2 cellular contexts compared by ENCODE assay signal in the genomic region with DNA sequence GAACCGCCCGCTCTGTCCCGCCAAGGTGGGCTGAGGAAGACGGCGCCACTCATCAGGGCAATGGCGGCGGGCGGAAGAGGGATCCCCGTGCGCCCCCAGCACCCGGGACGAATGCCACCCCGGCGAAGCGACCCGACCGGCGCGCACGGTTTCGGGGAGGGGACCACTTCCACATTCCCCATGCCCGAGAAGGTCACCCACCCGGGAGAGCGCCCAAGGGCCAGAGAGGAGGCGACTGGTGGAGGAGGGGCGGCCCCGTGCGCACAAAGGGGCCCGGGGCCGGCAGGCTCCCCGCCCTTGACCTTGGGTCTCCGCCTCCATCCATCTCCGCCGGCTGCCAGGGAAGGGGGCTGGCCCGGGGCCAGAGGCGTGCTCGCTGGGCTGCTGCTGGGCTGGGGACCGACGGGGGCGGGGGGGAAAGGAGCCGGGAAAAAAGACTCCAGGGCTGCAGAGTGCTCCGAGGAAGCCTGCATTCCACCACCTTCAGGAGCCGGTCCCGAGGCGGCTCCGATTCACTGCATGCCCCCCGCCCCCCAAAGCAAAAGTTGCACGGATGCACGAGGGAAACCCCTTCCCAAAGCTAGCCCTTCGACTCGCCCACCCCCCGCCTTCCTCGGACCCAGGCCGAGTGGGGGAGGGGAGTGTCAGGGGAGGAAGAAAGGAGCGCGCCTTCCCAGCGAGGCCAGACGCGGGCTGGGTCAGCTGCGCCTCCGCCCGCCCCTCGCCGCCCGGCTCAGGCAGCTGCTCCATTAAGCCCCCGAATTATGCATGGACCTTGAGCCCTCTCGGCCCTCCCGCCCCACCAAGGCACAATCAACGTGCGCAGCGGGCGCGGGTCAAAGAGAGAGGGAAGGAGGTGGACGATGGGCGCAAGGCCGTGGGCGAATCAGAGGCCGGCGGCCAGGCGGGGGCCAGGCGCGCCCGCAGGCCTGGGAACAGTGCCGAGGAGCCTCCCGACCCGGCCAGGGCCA.
TF ChIP-seq lines count a peak whose summit lies in the region.

No MANE protein-coding gene starts in this region.

TF ChIP-seq in H1, 55 proteins besides CTCF, POLR2A, EP300 and RAD21 (continued from another document and continues in another):
- TF ChIP-seq ASH2L (IDR thresholded peaks at IDR 0.05; ENCODE audit: low read length) = peak; percentile 95
- TF ChIP-seq, protein P1, sequence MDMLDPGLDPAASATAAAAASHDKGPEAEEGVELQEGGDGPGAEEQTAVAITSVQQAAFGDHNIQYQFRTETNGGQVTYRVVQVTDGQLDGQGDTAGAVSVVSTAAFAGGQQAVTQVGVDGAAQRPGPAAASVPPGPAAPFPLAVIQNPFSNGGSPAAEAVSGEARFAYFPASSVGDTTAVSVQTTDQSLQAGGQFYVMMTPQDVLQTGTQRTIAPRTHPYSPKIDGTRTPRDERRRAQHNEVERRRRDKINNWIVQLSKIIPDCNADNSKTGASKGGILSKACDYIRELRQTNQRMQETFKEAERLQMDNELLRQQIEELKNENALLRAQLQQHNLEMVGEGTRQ (IDR thresholded peaks at IDR 0.05; ENCODE audit: low read length) = no peak
- 0 out of 2 replicates have a peak, but pooled peaks have one; percentile 11 for TF ChIP-seq SP1 (IDR thresholded peaks at IDR 0.05; ENCODE audit: low read depth, low read length)
- no peak; the same call in 1 of the 2 replicates for TF ChIP-seq KDM1A (IDR thresholded peaks at IDR 0.05; ENCODE audit: borderline replicate concordance, low read length)
- TF ChIP-seq, protein P2, sequence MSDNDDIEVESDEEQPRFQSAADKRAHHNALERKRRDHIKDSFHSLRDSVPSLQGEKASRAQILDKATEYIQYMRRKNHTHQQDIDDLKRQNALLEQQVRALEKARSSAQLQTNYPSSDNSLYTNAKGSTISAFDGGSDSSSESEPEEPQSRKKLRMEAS (IDR thresholded peaks at IDR 0.05) = peak; percentile 73
- no peak; the same call in 1 of the 2 replicates for TF ChIP-seq TCF12 (IDR thresholded peaks at IDR 0.05; ENCODE audit: low read depth, low read length)
- TF ChIP-seq CTBP2 (IDR thresholded peaks at IDR 0.05; ENCODE audit: borderline replicate concordance, insufficient read depth, insufficient read length, low read length) = peak; percentile 75
- TF ChIP-seq RBBP5 (IDR thresholded peaks at IDR 0.05; ENCODE audit: borderline replicate concordance, low read depth, low read length) = peak; percentile 85; the same call in 1 of the 2 replicates
- TF ChIP-seq CREB1 (IDR thresholded peaks at IDR 0.05) = peak; percentile 43; the same call in 1 of the 2 replicates
- no peak for TF ChIP-seq SRF (IDR thresholded peaks at IDR 0.05; ENCODE audit: low read depth, low read length)
- TF ChIP-seq SIX5 (IDR thresholded peaks at IDR 0.05; ENCODE audit: low read depth, low read length) = no peak
- TF ChIP-seq RNF2 (IDR thresholded peaks at IDR 0.05; ENCODE audit: borderline replicate concordance, low read depth, low read length, missing control alignments, poor library complexity, severe bottlenecking) = no peak
- peak; percentile 55 for TF ChIP-seq TAF1 (IDR thresholded peaks at IDR 0.05; ENCODE audit: low read depth, low read length)
- TF ChIP-seq SP2 (IDR thresholded peaks at IDR 0.05; ENCODE audit: low read length) = no peak
- TF ChIP-seq EGR1 (IDR thresholded peaks at IDR 0.05; ENCODE audit: borderline replicate concordance, low read depth, low read length) = peak; percentile 18; the same call in 1 of the 2 replicates
- TF ChIP-seq, protein P3, sequence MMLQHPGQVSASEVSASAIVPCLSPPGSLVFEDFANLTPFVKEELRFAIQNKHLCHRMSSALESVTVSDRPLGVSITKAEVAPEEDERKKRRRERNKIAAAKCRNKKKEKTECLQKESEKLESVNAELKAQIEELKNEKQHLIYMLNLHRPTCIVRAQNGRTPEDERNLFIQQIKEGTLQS (IDR thresholded peaks at IDR 0.05; ENCODE audit: insufficient read depth, low read depth, low read length) = no peak
- no peak for TF ChIP-seq POU5F1 (IDR thresholded peaks at IDR 0.05; ENCODE audit: low read depth, low read length)
- TF ChIP-seq SIRT6 (IDR thresholded peaks at IDR 0.05; ENCODE audit: low read length) = no peak
- no peak for TF ChIP-seq KDM5A (IDR thresholded peaks at IDR 0.05; ENCODE audit: low read length)
- no peak for TF ChIP-seq TAF7 (optimal IDR thresholded peaks at IDR 0.05; ENCODE audit: borderline replicate concordance, low read depth, low read length)
- no peak for TF ChIP-seq SUZ12 (IDR thresholded peaks at IDR 0.05; ENCODE audit: low read length)
- TF ChIP-seq RFX5 (IDR thresholded peaks at IDR 0.05; ENCODE audit: borderline replicate concordance, low read depth, low read length) = no peak
- no peak for TF ChIP-seq BCL11A (IDR thresholded peaks at IDR 0.05; ENCODE audit: low read depth in 2 of 2, low read length in 2 of 2)
- TF ChIP-seq PHF8 (conservative IDR thresholded peaks at IDR 0.05; ENCODE audit: low read depth, low read length) = peak; percentile 68
- TF ChIP-seq, protein P4, sequence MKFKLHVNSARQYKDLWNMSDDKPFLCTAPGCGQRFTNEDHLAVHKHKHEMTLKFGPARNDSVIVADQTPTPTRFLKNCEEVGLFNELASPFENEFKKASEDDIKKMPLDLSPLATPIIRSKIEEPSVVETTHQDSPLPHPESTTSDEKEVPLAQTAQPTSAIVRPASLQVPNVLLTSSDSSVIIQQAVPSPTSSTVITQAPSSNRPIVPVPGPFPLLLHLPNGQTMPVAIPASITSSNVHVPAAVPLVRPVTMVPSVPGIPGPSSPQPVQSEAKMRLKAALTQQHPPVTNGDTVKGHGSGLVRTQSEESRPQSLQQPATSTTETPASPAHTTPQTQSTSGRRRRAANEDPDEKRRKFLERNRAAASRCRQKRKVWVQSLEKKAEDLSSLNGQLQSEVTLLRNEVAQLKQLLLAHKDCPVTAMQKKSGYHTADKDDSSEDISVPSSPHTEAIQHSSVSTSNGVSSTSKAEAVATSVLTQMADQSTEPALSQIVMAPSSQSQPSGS (IDR thresholded peaks at IDR 0.05; ENCODE audit: low read length) = no peak
- no peak for TF ChIP-seq CBX5 (IDR thresholded peaks at IDR 0.05; ENCODE audit: low read depth, low read length)
- TF ChIP-seq CBX8 (IDR thresholded peaks at IDR 0.05; ENCODE audit: borderline replicate concordance, low read depth, low read length) = no peak
- no peak for TF ChIP-seq JUND (IDR thresholded peaks at IDR 0.05; ENCODE audit: low read length)
- no peak for TF ChIP-seq BRCA1 (IDR thresholded peaks at IDR 0.05; ENCODE audit: low read depth, low read length)
- TF ChIP-seq YY1 (IDR thresholded peaks at IDR 0.05; ENCODE audit: low read depth, low read length) = peak; percentile 90
- TF ChIP-seq CHD2 (IDR thresholded peaks at IDR 0.05; ENCODE audit: low read length) = no peak
- no peak for TF ChIP-seq RXRA (IDR thresholded peaks at IDR 0.05; ENCODE audit: insufficient read depth, low read depth, low read length)
- TF ChIP-seq TBP (IDR thresholded peaks at IDR 0.05; ENCODE audit: low read depth, low read length) = peak; percentile 28; the same call in 1 of the 2 replicates
- TF ChIP-seq, protein P5, sequence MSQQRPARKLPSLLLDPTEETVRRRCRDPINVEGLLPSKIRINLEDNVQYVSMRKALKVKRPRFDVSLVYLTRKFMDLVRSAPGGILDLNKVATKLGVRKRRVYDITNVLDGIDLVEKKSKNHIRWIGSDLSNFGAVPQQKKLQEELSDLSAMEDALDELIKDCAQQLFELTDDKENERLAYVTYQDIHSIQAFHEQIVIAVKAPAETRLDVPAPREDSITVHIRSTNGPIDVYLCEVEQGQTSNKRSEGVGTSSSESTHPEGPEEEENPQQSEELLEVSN (IDR thresholded peaks at IDR 0.05) = peak; percentile 77
- TF ChIP-seq CEBPB (IDR thresholded peaks at IDR 0.05; ENCODE audit: low read depth, low read length) = no peak
- TF ChIP-seq JUN (IDR thresholded peaks at IDR 0.05; ENCODE audit: low read depth, low read length) = no peak
- no peak for TF ChIP-seq ZNF274 (IDR thresholded peaks at IDR 0.05; ENCODE audit: borderline replicate concordance, extremely low read depth, low read length)

TF ChIP-seq in neural cell, 6 proteins besides CTCF, POLR2A, EP300 and RAD21:
- TF ChIP-seq, protein P6, sequence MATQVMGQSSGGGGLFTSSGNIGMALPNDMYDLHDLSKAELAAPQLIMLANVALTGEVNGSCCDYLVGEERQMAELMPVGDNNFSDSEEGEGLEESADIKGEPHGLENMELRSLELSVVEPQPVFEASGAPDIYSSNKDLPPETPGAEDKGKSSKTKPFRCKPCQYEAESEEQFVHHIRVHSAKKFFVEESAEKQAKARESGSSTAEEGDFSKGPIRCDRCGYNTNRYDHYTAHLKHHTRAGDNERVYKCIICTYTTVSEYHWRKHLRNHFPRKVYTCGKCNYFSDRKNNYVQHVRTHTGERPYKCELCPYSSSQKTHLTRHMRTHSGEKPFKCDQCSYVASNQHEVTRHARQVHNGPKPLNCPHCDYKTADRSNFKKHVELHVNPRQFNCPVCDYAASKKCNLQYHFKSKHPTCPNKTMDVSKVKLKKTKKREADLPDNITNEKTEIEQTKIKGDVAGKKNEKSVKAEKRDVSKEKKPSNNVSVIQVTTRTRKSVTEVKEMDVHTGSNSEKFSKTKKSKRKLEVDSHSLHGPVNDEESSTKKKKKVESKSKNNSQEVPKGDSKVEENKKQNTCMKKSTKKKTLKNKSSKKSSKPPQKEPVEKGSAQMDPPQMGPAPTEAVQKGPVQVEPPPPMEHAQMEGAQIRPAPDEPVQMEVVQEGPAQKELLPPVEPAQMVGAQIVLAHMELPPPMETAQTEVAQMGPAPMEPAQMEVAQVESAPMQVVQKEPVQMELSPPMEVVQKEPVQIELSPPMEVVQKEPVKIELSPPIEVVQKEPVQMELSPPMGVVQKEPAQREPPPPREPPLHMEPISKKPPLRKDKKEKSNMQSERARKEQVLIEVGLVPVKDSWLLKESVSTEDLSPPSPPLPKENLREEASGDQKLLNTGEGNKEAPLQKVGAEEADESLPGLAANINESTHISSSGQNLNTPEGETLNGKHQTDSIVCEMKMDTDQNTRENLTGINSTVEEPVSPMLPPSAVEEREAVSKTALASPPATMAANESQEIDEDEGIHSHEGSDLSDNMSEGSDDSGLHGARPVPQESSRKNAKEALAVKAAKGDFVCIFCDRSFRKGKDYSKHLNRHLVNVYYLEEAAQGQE (IDR thresholded peaks at IDR 0.05; ENCODE audit: borderline replicate concordance) = peak; percentile 6
- no peak for TF ChIP-seq POLR2AphosphoS5 (IDR thresholded peaks at IDR 0.05)
